In the genomic region with DNA sequence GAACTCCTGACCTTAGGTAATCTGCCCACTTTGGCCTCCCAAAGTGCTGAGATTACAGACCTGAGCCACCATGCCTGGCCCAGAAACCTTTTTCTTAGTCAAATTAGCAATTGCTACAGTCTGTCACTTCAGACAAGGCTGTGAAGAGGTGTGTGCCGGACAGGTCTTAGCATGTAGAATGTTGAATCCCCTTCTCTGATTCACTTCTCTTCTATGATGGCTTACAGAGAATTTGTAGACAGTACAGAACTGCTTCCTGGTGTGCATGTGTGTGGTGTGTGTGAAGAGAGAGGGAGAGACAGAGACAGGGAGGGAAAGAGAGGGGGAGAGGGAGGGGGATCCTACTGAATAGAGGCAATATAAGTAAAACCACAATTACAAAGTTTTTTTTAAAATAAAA, we compare ENCODE assay signal across 22 cellular contexts.
"Had no signal": no experiment of that assay in that cellular context is flagged by ENCODE, and none has a peak within 500 bp of the region (broad histone marks: within the 10 kb centered on the region; RNA-seq: fewer than 3 reads in every experiment).

No MANE protein-coding gene starts in this region.

- ATAC-seq: left ventricle myocardium superior, right lobe of liver had no signal

- H3K27me3 ChIP-seq: esophagus muscularis mucosa, neutrophil, ovary, right lobe of liver, tibial nerve had no signal

- H3K4me3 ChIP-seq: esophagus muscularis mucosa, ovary, right lobe of liver, tibial nerve had no signal

- H3K36me3 ChIP-seq: esophagus muscularis mucosa, neutrophil, ovary, right lobe of liver, tibial nerve had no signal

- FAIRE-seq: endometrium, frontal cortex, islet of Langerhans had no signal

- DNase-seq: activated CD4-positive, alpha-beta memory T cell treated with anti-CD3 and anti-CD28 coated beads for 36 hours; activated CD4-positive, alpha-beta T cell treated with anti-CD3 and anti-CD28 coated beads, Interleukin-2, amount 10 ng/mL, durations not matched to agents 24 days and 14 days; activated CD4-positive, CD25-positive, alpha-beta regulatory T cell treated with anti-CD3 and anti-CD28 coated beads, Interleukin-2, amount 50 U/mL, for 72 hours; activated CD8-positive, alpha-beta memory T cell treated with anti-CD3 and anti-CD28 coated beads, Interleukin-2, amount 50 U/mL, for 48 hours; activated gamma-delta T cell; activated naive CD4-positive, alpha-beta T cell treated with anti-CD3 and anti-CD28 coated beads, Interleukin-2, amount 10 ng/mL, durations not matched to agents 7 days and 5 days; activated T-cell treated with anti-CD3 and anti-CD28 coated beads, Interleukin-2, amount 50 U/mL, for 24 hours; amniotic stem cell; effector CD4-positive, alpha-beta T cell; glutamatergic neuron; left ventricle myocardium superior; ovary; right lobe of liver; stimulated activated CD4-positive, alpha-beta T cell treated with anti-CD3 and anti-CD28 coated beads, Interleukin-2, amount 100 ng/mL, for 48 hours; stimulated activated naive CD4-positive, alpha-beta T cell treated with Interleukin-2 at 50 U/mL for 16 hours; T-helper 2 cell had no signal
